Comparison of ENCODE assay signal across 23 cellular contexts in genomic region chr3:194174407-194174806, GRCh38. TPM values are rescaled to one million over a fixed set of nuclear protein-coding genes. Genes with fewer than 3 reads are reported as not detected.
DNase-seq lines count a peak whose midpoint lies in the region; ATAC-seq, FAIRE-seq and TF ChIP-seq lines count a peak whose summit lies in the region.
"Had no signal": no experiment of that assay in that cellular context is flagged by ENCODE, and none has a peak within 500 bp of the region (broad histone marks: within the 10 kb centered on the region; RNA-seq: fewer than 3 reads in every experiment).

No MANE protein-coding gene starts in this region.

- no peak for DNase-seq in stimulated activated naive CD8-positive, alpha-beta T cell treated with anti-CD3 and anti-CD28 coated beads, Interleukin-15, Interleukin-2, amounts not matched to agents 100 U/mL and 50 U/mL, for 24 hours
- no peak for DNase-seq in IMR-90
- no peak for DNase-seq in K562 (ENCODE audit: extremely low read depth in 1 of 4, low spot score in 3 of 4)
- peak; percentile 76 to 86 for DNase-seq in thyroid gland
- DNase-seq in MM.1S = no peak
- DNase-seq in cerebellar nuclear complex (lab: John Stamatoyannopoulos, UW) = no peak
- DNase-seq: AML-193; Caco-2; Calu3; CD4-positive, alpha-beta T cell; CD8-positive, alpha-beta T cell; GF-D8 had no signal

- no peaks in the 10 kb centered on the region for H3K9me2 ChIP-seq in MM.1S (replicated peaks; ENCODE audit: insufficient read depth, low read length)

- H3K27ac ChIP-seq in IMR-90 (ENCODE audit: insufficient read depth, low read length) (no peak overlapping the region), K562 (ENCODE audit: extremely low read depth, low read depth, low read length) (no peak overlapping the region), thyroid gland (peak overlapping the region in 2 of 3 donors; percentile 22 to 53), MM.1S (ENCODE audit: low read length) (no peak overlapping the region)
- H3K27ac ChIP-seq: 22Rv1; A549; BLaER1 treated with 17β-estradiol and CSF1 and Interleukin-3, amounts not matched to agents 10 nM and 100 nM; C4-2B had no signal

- H3K27me3 Mint-ChIP-seq in stimulated activated naive CD8-positive, alpha-beta T cell treated with anti-CD3 and anti-CD28 coated beads, Interleukin-15, Interleukin-2, amounts not matched to agents 100 ng/mL and 50 ng/mL, for 24 hours = peaks cover 25% of the 10 kb centered on the region

- H3K27me3 ChIP-seq in IMR-90 (ENCODE audit: control insufficient read depth, insufficient read depth, low read length) (peaks cover 52% of the 10 kb centered on the region), K562 (ENCODE audit: control insufficient read depth in 2 of 2, insufficient read depth in 2 of 2, low read length in 2 of 2) (no peaks in the 10 kb centered on the region), thyroid gland (no peaks in the 10 kb centered on the region), MM.1S (replicated peaks; ENCODE audit: insufficient read depth, low read length) (no peaks in the 10 kb centered on the region)
- H3K27me3 ChIP-seq: BLaER1 treated with 17β-estradiol and CSF1 and Interleukin-3, amounts not matched to agents 10 nM and 100 nM had no signal

- BruUV-seq in IMR-90 (replicated peaks; lab: Mats Ljungman, UMichigan) (no TSS peak), K562 (replicated peaks; lab: Mats Ljungman, UMichigan) (no TSS peak)

- no peaks in the 10 kb centered on the region for H3F3A ChIP-seq in MM.1S (ENCODE audit: insufficient read depth, low read length)

- no peak for TF ChIP-seq EP300 in K562 (IDR thresholded peaks at IDR 0.05; ENCODE audit: low read length)

- no peak overlapping the region for H3K56ac ChIP-seq in IMR-90 (ENCODE audit: extremely low read depth, insufficient read depth, low read length)

- H3K23ac ChIP-seq in IMR-90 (ENCODE audit: low read depth, low read length) = no peak overlapping the region

- no peaks in the 10 kb centered on the region for H3K79me2 ChIP-seq in K562 (ENCODE audit: control insufficient read depth, insufficient read depth, low read length)
- H3K79me2 ChIP-seq in MM.1S (ENCODE audit: low read length) = no peaks in the 10 kb centered on the region

- WGBS in IMR-90 (ENCODE audit: extremely low coverage in 2 of 2, insufficient read length in 1 of 2), 2 experiments = 60% methylated on average over 1 of the region's 4 CpGs; no CpG with 5 or more reads in 1 of the 2 experiments
- WGBS in K562 (ENCODE audit: insufficient coverage, low coverage, missing lambda C conversion rate) = 63% methylated on average over 2 of the region's 4 CpGs
- 37 to 50% methylated on average over 4 of the region's 4 CpGs for WGBS in thyroid gland, 2 donors

- H2AK5ac ChIP-seq in IMR-90 (ENCODE audit: low read depth, low read length) = no peak overlapping the region

- TF ChIP-seq RAD21 in IMR-90 (IDR thresholded peaks at IDR 0.05; ENCODE audit: low read length) = no peak
- no peak for TF ChIP-seq RAD21 in K562 (CRISPR knock-in tag; conservative IDR thresholded peaks at IDR 0.05 in 1 of 2, IDR thresholded peaks at IDR 0.05 in 1 of 2)

- no peaks in the 10 kb centered on the region for H3K9me3 Mint-ChIP-seq in stimulated activated naive CD8-positive, alpha-beta T cell treated with anti-CD3 and anti-CD28 coated beads, Interleukin-15, Interleukin-2, amounts not matched to agents 100 ng/mL and 50 ng/mL, for 24 hours
- H3K9me3 Mint-ChIP-seq: CD4-positive, alpha-beta T cell; CD8-positive, alpha-beta T cell had no signal

- H4K5ac ChIP-seq in IMR-90 (ENCODE audit: low read depth, low read length) = no peak overlapping the region

- H4K20me1 ChIP-seq in IMR-90 (ENCODE audit: insufficient read depth, low read length) = no peaks in the 10 kb centered on the region
- no peaks in the 10 kb centered on the region for H4K20me1 ChIP-seq in K562 (replicated peaks; ENCODE audit: control insufficient read depth, insufficient read depth, low read length)
- H4K20me1 ChIP-seq in MM.1S (ENCODE audit: insufficient read depth, low read length) = no peaks in the 10 kb centered on the region
- H4K20me1 ChIP-seq: BLaER1 treated with 17β-estradiol and CSF1 and Interleukin-3, amounts not matched to agents 10 nM and 100 nM had no signal

- no peaks in the 10 kb centered on the region; the same call in 1 of the 2 replicates for H3K4me1 ChIP-seq in IMR-90 (ENCODE audit: control insufficient read depth, insufficient read depth, low read length)
- peaks cover 18 to 19% of the 10 kb centered on the region in 2 experiments for H3K4me1 ChIP-seq in K562 (replicated peaks in 1 of 2; ENCODE audit: control insufficient read depth in 2 of 2, insufficient read depth in 2 of 2, low read length in 2 of 2)
- peaks cover 18 to 32% of the 10 kb centered on the region in 2 donors for H3K4me1 ChIP-seq in thyroid gland
- H3K4me1 ChIP-seq in MM.1S (ENCODE audit: low read length) = peaks cover 4% of the 10 kb centered on the region
- H3K4me1 ChIP-seq: A549, Caco-2 had no signal

- H2AFZ ChIP-seq in IMR-90 (replicated peaks; ENCODE audit: low read length, poor library complexity) (no peak overlapping the region), K562 (ENCODE audit: low read depth, low read length) (no peak overlapping the region), MM.1S (ENCODE audit: low read length) (no peak overlapping the region)

- H2BK120ac ChIP-seq in IMR-90 (ENCODE audit: low read depth, low read length) = no peak overlapping the region

- peak overlapping the region; percentile 55 for H2AK9ac ChIP-seq in IMR-90 (replicated peaks; ENCODE audit: low read depth, low read length, poor library complexity)

- H3K4ac ChIP-seq in IMR-90 (ENCODE audit: low read depth, low read length) = no peak overlapping the region

- H3K4me3 Mint-ChIP-seq in stimulated activated naive CD8-positive, alpha-beta T cell treated with anti-CD3 and anti-CD28 coated beads, Interleukin-15, Interleukin-2, amounts not matched to agents 100 ng/mL and 50 ng/mL, for 24 hours = no peak overlapping the region
- H3K4me3 Mint-ChIP-seq: B cell; CD4-positive, alpha-beta T cell; CD8-positive, alpha-beta T cell had no signal

- H4K8ac ChIP-seq in IMR-90 (ENCODE audit: low read depth in 2 of 2, low read length in 2 of 2) = no peak overlapping the region

- TF ChIP-seq CTCF in IMR-90 (conservative IDR thresholded peaks at IDR 0.05; ENCODE audit: low read depth, low read length) (no peak), K562 (IDR thresholded peaks at IDR 0.05 in 2 of 3, conservative IDR thresholded peaks at IDR 0.05 in 1 of 3; ENCODE audit: insufficient read depth in 2 of 3, low read depth in 1 of 3, low read length in 3 of 3) (no peak), thyroid gland (IDR thresholded peaks at IDR 0.05) (no peak), MM.1S (IDR thresholded peaks at IDR 0.05; ENCODE audit: low read length) (no peak)

- H3K9me3 ChIP-seq in IMR-90 (ENCODE audit: control insufficient read depth, insufficient read depth, low read length) (no peaks in the 10 kb centered on the region; the same call in 1 of the 2 replicates), K562 (replicated peaks; ENCODE audit: control insufficient read depth, insufficient read depth, low read depth, low read length) (no peaks in the 10 kb centered on the region), thyroid gland (no peaks in the 10 kb centered on the region), MM.1S (replicated peaks; ENCODE audit: insufficient read depth, low read length) (no peaks in the 10 kb centered on the region)
- H3K9me3 ChIP-seq: A549; BLaER1 treated with 17β-estradiol and CSF1 and Interleukin-3, amounts not matched to agents 10 nM and 100 nM; Caco-2 had no signal

- H3K9ac ChIP-seq in IMR-90 (ENCODE audit: low read depth, low read length) (no peak overlapping the region), K562 (ENCODE audit: insufficient read depth in 1 of 2, low read depth in 2 of 2, low read length in 2 of 2) (no peak overlapping the region), MM.1S (ENCODE audit: low read length) (no peak overlapping the region)
- H3K9ac ChIP-seq: BLaER1 treated with 17β-estradiol and CSF1 and Interleukin-3, amounts not matched to agents 10 nM and 100 nM had no signal

- H3K4me3 ChIP-seq in IMR-90 (ENCODE audit: insufficient read depth, low read depth, low read length) (no peak overlapping the region), K562 (no peak overlapping the region), thyroid gland (replicated peaks in 1 of 3) (no peak overlapping the region), MM.1S (ENCODE audit: low read length) (no peak overlapping the region)
- H3K4me3 ChIP-seq: A549; BLaER1 treated with 17β-estradiol and CSF1 and Interleukin-3, amounts not matched to agents 10 nM and 100 nM had no signal

- FAIRE-seq in K562 (lab: Jason Lieb, UNC) = no peak
- FAIRE-seq: A549, D721Med, G401.6, GM12891, GM19239 had no signal

- TF ChIP-seq POLR2A in IMR-90 (IDR thresholded peaks at IDR 0.05; ENCODE audit: low read depth, low read length) = no peak
- no peak for TF ChIP-seq POLR2A in K562 (conservative IDR thresholded peaks at IDR 0.05)
- no peak for TF ChIP-seq POLR2A in thyroid gland (IDR thresholded peaks at IDR 0.05)

- dilution Hi-C loops in IMR-90 (cut with HindIII; ENCODE audit: low sequenced_read_pairs, unreplicated experiment) = no loop called here

- in situ Hi-C loops in IMR-90 (cut with MboI; ENCODE audit: low sequenced_read_pairs) (no loop called here), K562 (cut with MboI) (no loop called here)

- H3K36me3 Mint-ChIP-seq in stimulated activated naive CD8-positive, alpha-beta T cell treated with anti-CD3 and anti-CD28 coated beads, Interleukin-15, Interleukin-2, amounts not matched to agents 100 ng/mL and 50 ng/mL, for 24 hours (ENCODE audit: low read depth) = no peaks in the 10 kb centered on the region
- H3K36me3 Mint-ChIP-seq: CD8-positive, alpha-beta T cell had no signal

- POLR2A ChIA-PET in IMR-90 (lab: Charles Lee; ENCODE audit: unreplicated experiment) = no interaction called here
- POLR2A ChIA-PET in K562 (lab: Yijun Ruan, JAX) = no interaction called here

- H4K91ac ChIP-seq in IMR-90 (ENCODE audit: insufficient read depth, low read depth, low read length) = no peak overlapping the region

- no peak overlapping the region for H3K4me2 ChIP-seq in IMR-90 (ENCODE audit: low read depth, low read length)
- no peak overlapping the region for H3K4me2 ChIP-seq in K562 (ENCODE audit: insufficient read depth, low read length)
- H3K4me2 ChIP-seq in MM.1S (ENCODE audit: low read depth, low read length) = no peak overlapping the region
- H3K4me2 ChIP-seq: A549; BLaER1 treated with 17β-estradiol and CSF1 and Interleukin-3, amounts not matched to agents 10 nM and 100 nM had no signal

- no peak for ATAC-seq in stimulated activated naive CD8-positive, alpha-beta T cell treated with anti-CD3 and anti-CD28 coated beads, Interleukin-15, Interleukin-2, amounts not matched to agents 100 U/mL and 50 U/mL, for 24 hours
- ATAC-seq in IMR-90 (ENCODE audit: low read depth) (no peak), K562 (no peak), HG02588 (IDR thresholded peaks at IDR 0.05; ENCODE audit: unreplicated experiment) (no peak)
- ATAC-seq: A549; CD8-positive, alpha-beta T cell had no signal

- H3K79me1 ChIP-seq in IMR-90 (ENCODE audit: low read depth in 1 of 2, low read length in 2 of 2) = no peaks in the 10 kb centered on the region

- H3K27ac Mint-ChIP-seq in stimulated activated naive CD8-positive, alpha-beta T cell treated with anti-CD3 and anti-CD28 coated beads, Interleukin-15, Interleukin-2, amounts not matched to agents 100 ng/mL and 50 ng/mL, for 24 hours = peak overlapping the region; percentile 32
- H3K27ac Mint-ChIP-seq: B cell; CD4-positive, alpha-beta T cell; CD8-positive, alpha-beta T cell had no signal

- intact Hi-C loops in IMR-90 (cut with micrococcal nuclease) = no loop called here
- intact Hi-C loops in K562 (cut with micrococcal nuclease) = no loop called here
- intact Hi-C loops in thyroid gland (cut with DNase I) = no loop called here

- H2BK15ac ChIP-seq in IMR-90 (ENCODE audit: low read depth, low read length) = no peak overlapping the region

- CTCF ChIA-PET in IMR-90 (lab: Yijun Ruan, JAX) = interaction anchor here (0.6 kb wide), 1 partner anchor 94 kb away, joined by 3 read pairs; no protein-coding TSS in a partner anchor
- CTCF ChIA-PET in K562 (lab: Yijun Ruan, JAX; ENCODE audit: low intra/inter-chr PET ratio) = no interaction called here

- H2BK5ac ChIP-seq in IMR-90 (ENCODE audit: low read depth, low read length, poor library complexity, severe bottlenecking) = no peak overlapping the region

- H3K9me1 ChIP-seq in IMR-90 (ENCODE audit: insufficient read depth, low read length) (no peaks in the 10 kb centered on the region), K562 (ENCODE audit: control insufficient read depth, insufficient read depth, low read length) (no peaks in the 10 kb centered on the region)

- H3K14ac ChIP-seq in IMR-90 (replicated peaks; ENCODE audit: low read depth, low read length) = no peak overlapping the region

- no peaks in the 10 kb centered on the region for H3K4me1 Mint-ChIP-seq in stimulated activated naive CD8-positive, alpha-beta T cell treated with anti-CD3 and anti-CD28 coated beads, Interleukin-15, Interleukin-2, amounts not matched to agents 100 ng/mL and 50 ng/mL, for 24 hours (ENCODE audit: low read depth)
- H3K4me1 Mint-ChIP-seq: B cell had no signal

- no peak overlapping the region for H3K18ac ChIP-seq in IMR-90 (ENCODE audit: low read depth, low read length)

- H2BK20ac ChIP-seq in IMR-90 (ENCODE audit: low read depth, low read length) = no peak overlapping the region

- H3K36me3 ChIP-seq in IMR-90 (ENCODE audit: control insufficient read depth, insufficient read depth, low read length) (no peaks in the 10 kb centered on the region), K562 (ENCODE audit: control insufficient read depth, insufficient read depth, low read length) (no peaks in the 10 kb centered on the region), thyroid gland (no peaks in the 10 kb centered on the region), MM.1S (replicated peaks; ENCODE audit: insufficient read depth, low read length) (no peaks in the 10 kb centered on the region)
- H3K36me3 ChIP-seq: BLaER1 treated with 17β-estradiol and CSF1 and Interleukin-3, amounts not matched to agents 10 nM and 100 nM had no signal

RNA-seq across cellular contexts. Expression of gene HES1, which starts 38.5 kb away (rescaled TPM):
- 3.6 and 8.3 TPM in 2 replicates for total RNA-seq in IMR-90 (2012; rRNA removed)
- polyA plus RNA-seq in IMR-90 (2012; rRNA removed) = 6.7 and 30.8 TPM in 2 replicates
- polyA plus RNA-seq in IMR-90 (2012; cell fraction: cytosol; rRNA removed) = 47.0 and 52.5 TPM in 2 replicates
- 171 and 213 TPM in 2 replicates for polyA plus RNA-seq in IMR-90 (2012; cell fraction: nucleus; rRNA removed; ENCODE audit: low replicate concordance)
- total RNA-seq in K562 (2011; cell fraction: chromatin; rRNA removed; ENCODE audit: low replicate concordance) = 7.6 and 9.1 TPM in 2 replicates
- total RNA-seq in K562 (2011; cell fraction: nucleolus; rRNA removed) = 13.3 and 13.7 TPM in 2 replicates
- total RNA-seq in K562 (2011; cell fraction: nucleoplasm; rRNA removed) = 10.1 and 12.0 TPM in 2 replicates
- 37.0 and 46.8 TPM in 2 replicates for total RNA-seq in K562 (2014; rRNA removed)
- total RNA-seq in K562 (2014; rRNA removed; fragmentation: Illumina TruSeq; extraction: Trizol) = 17.7 and 17.8 TPM in 2 replicates
- total RNA-seq in K562 (2015; rRNA removed; fragmentation: Illumina TruSeq; extraction: Trizol) = 24.0 and 24.9 TPM in 2 replicates
- total RNA-seq in K562 (2021) = 30.5 and 39.1 TPM in 2 replicates
- polyA plus RNA-seq in K562 (2011; rRNA removed) = 4.8 and 9.0 TPM in 2 replicates
- polyA plus RNA-seq in K562 (2011; cell fraction: cytosol; rRNA removed) = 4.5 and 21.4 TPM in 2 replicates
- 7.4 and 25.5 TPM in 2 replicates for polyA plus RNA-seq in K562 (2011; cell fraction: nucleus; rRNA removed)
- 45.6 and 82.2 TPM in 2 replicates for polyA plus RNA-seq in K562 (2012)
- polyA plus RNA-seq in K562 (2014; fragmentation: Illumina TruSeq; extraction: Trizol) = 16.7 and 19.3 TPM in 2 replicates
- polyA plus RNA-seq in K562 (2014; fragmentation: Nextera tagmentation; extraction: Ambion mirVana) = 1 to 10 TPM; 3.4 to 6.3 TPM
- polyA plus RNA-seq in K562 (2014; rRNA removed) = 23.1 and 32.2 TPM in 2 replicates
- polyA minus RNA-seq in K562 (2011; rRNA and poly(A)+ RNA removed) = 2.8 and 7.0 TPM in 2 replicates
- 7.7 and 23.0 TPM in 2 replicates for polyA minus RNA-seq in K562 (2011; cell fraction: cytosol; rRNA and poly(A)+ RNA removed)
- 12.7 and 22.8 TPM in 2 replicates for polyA minus RNA-seq in K562 (2011; cell fraction: nucleus; rRNA and poly(A)+ RNA removed)
- total RNA-seq in thyroid gland = 100 to 1,000 TPM; 127 to 193 (median 159) TPM

Comparison
In these comparisons a context has a peak if more than half of its experiments do, and no peak if none do; other contexts are left out.
1. DNase-seq: peak in thyroid gland (2 of 2); none in stimulated activated naive CD8-positive, alpha-beta T cell treated with anti-CD3 and anti-CD28 coated beads, Interleukin-15, Interleukin-2, amounts not matched to agents 100 U/mL and 50 U/mL, for 24 hours (single experiment), IMR-90 (single experiment), K562 (0 of 4), MM.1S (single experiment) and cerebellar nuclear complex (0 of 2).
2. H3K27ac ChIP-seq: peak in thyroid gland (2 of 3); none in IMR-90 (single experiment), K562 (single experiment) and MM.1S (single experiment).